Comparison of ENCODE assay signal across 15 cellular contexts in the genomic region with DNA sequence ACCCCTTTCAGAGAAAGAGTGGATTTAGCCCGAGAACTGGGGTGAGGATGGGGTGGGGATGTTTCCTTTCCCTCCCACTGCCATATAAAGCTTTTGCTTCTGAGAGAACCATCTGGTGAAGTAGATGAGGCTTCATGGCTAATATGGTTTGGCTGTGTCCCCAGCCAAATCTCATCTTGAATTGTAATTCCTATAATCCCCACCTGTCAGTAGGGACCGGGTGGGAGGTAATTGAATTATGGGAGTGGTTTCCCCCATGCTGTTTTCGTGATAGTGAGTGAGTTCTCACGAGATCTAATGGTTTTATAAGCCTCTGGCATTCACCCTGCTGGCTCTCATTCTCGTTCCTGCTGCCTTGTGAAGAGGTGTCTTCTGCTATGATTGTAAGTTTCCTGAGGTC.
DNase-seq lines count a peak whose midpoint lies in the region; ATAC-seq and TF ChIP-seq lines count a peak whose summit lies in the region.
"Had no signal": no experiment of that assay in that cellular context is flagged by ENCODE, and none has a peak within 500 bp of the region (broad histone marks: within the 10 kb centered on the region; RNA-seq: fewer than 3 reads in every experiment).

No MANE protein-coding gene starts in this region.

- H3K27ac Mint-ChIP-seq in brain (peak overlapping the region; percentile 46 to 82 (median 72)), nephron (peak overlapping the region; percentile 12 to 55 (median 46)), T-cell (no peak overlapping the region)

- no peak for ATAC-seq in T-cell (replicated peaks in 1 of 4)
- ATAC-seq: A549 had no signal

- peaks cover 2% of the 10 kb centered on the region for H3K27me3 Mint-ChIP-seq in brain
- H3K27me3 Mint-ChIP-seq in nephron (ENCODE audit: low read depth), result no peaks in the 10 kb centered on the region
- H3K27me3 Mint-ChIP-seq in T-cell, result peaks cover 13 to 15% of the 10 kb centered on the region in 2 donors

- CTCF ChIA-PET in T-cell (lab: Charles Lee), result no interaction called here

- H3K36me3 Mint-ChIP-seq in brain (no peaks in the 10 kb centered on the region), nephron (ENCODE audit: low read depth) (no peaks in the 10 kb centered on the region), T-cell (no peaks in the 10 kb centered on the region)

- H3K4me3 Mint-ChIP-seq in brain, result no peak overlapping the region
- H3K4me3 Mint-ChIP-seq in nephron, result no peak overlapping the region
- H3K4me3 Mint-ChIP-seq in T-cell, result no peak overlapping the region

- H3K4me1 Mint-ChIP-seq in brain (peaks cover 30% of the 10 kb centered on the region), nephron (peaks cover 30% of the 10 kb centered on the region), T-cell (no peaks in the 10 kb centered on the region)

- TF ChIP-seq CTCF in brain (conservative IDR thresholded peaks at IDR 0.05) (no peak), nephron (IDR thresholded peaks at IDR 0.05; ENCODE audit: unreplicated experiment in 3 of 3) (no peak)

- peak; percentile 40 for DNase-seq in DMS 273 treated with DMSO at 0.1 percent for 48 hours (lab: John Stamatoyannopoulos, UW)
- DNase-seq in NCI-H2171 treated with DMSO at 0.1 percent for 48 hours (lab: John Stamatoyannopoulos, UW), result peak; percentile 53
- DNase-seq in NCI-H774 (lab: John Stamatoyannopoulos, UW), result no peak
- no peak for DNase-seq in mucosa of gallbladder (ENCODE audit: low spot score)
- DNase-seq in AG08395 (ENCODE audit: low spot score), result no peak
- DNase-seq in T-cell, result no peak
- DNase-seq: H7, KG1, NCI-H1436, NCI-H2081, NCI-H2227 treated with DMSO at 0.1 percent for 48 hours, NCI-H526 treated with DMSO at 0.1 percent for 48 hours had no signal

- POLR2A ChIA-PET in T-cell (lab: Charles Lee), result no interaction called here

- peaks cover 0 to 5% (median 0%) of the 10 kb centered on the region in 5 experiments for H3K9me3 Mint-ChIP-seq in brain
- H3K9me3 Mint-ChIP-seq in nephron, result no peaks in the 10 kb centered on the region
- no peaks in the 10 kb centered on the region for H3K9me3 Mint-ChIP-seq in T-cell

Comparison
In these comparisons a context has a peak if more than half of its experiments do, and no peak if none do; other contexts are left out.
1. DNase-seq: peak in DMS 273 treated with DMSO at 0.1 percent for 48 hours (single experiment) and NCI-H2171 treated with DMSO at 0.1 percent for 48 hours (single experiment); none in NCI-H774 (single experiment), mucosa of gallbladder (single experiment), AG08395 (single experiment) and T-cell (0 of 34).
2. H3K27ac Mint-ChIP-seq: peak in brain (5 of 5) and nephron (3 of 3); none in T-cell (0 of 2).